In genomic region chr15:92884813-92885461, GRCh38 we compare ENCODE assay signal across 8 cellular contexts. TPM values are rescaled to one million over a fixed set of nuclear protein-coding genes. Genes with fewer than 3 reads are reported as not detected.
DNase-seq lines count a peak whose midpoint lies in the region; ATAC-seq and TF ChIP-seq lines count a peak whose summit lies in the region.

No MANE protein-coding gene starts in this region.

- WGBS in esophagus squamous epithelium, 2 donors = 0% methylated on average over 3 of the region's 3 CpGs
- WGBS in psoas muscle, 3 donors = 3 to 6% (median 4%) methylated on average over 3 of the region's 3 CpGs

- intact Hi-C loops in esophagus squamous epithelium (cut with DNase I) (loop anchor here (5.0 kb wide), 1 partner anchor 73 kb away; no protein-coding TSS in a partner anchor), psoas muscle (cut with DNase I) (loop anchor here in 1 of 2 donors (5.0 kb wide), 1 partner anchor 73 kb away; no protein-coding TSS in a partner anchor)

- H3K36me3 ChIP-seq in esophagus squamous epithelium (peaks cover 0 to 38% (median 9%) of the 10 kb centered on the region in 3 donors), psoas muscle (ENCODE audit: insufficient read depth in 1 of 2, low read depth in 1 of 2) (peaks cover 0 to 56% of the 10 kb centered on the region in 2 donors)

- peaks cover 17 to 67% (median 30%) of the 10 kb centered on the region in 3 donors for H3K4me1 ChIP-seq in esophagus squamous epithelium
- peaks cover 47% of the 10 kb centered on the region for H3K4me1 ChIP-seq in psoas muscle

- no peak for TF ChIP-seq CTCF in esophagus squamous epithelium (IDR thresholded peaks at IDR 0.05)
- no peak for TF ChIP-seq CTCF in psoas muscle (IDR thresholded peaks at IDR 0.05)

- ATAC-seq in psoas muscle (no peak), HG03460 (IDR thresholded peaks at IDR 0.05; ENCODE audit: unreplicated experiment) (no peak)

- in situ Hi-C loops in SK-MEL-5 (cut with HindIII; ENCODE audit: low pct_unique_long_range_greater_than_20kb, low sequenced_read_pairs) = no loop called here

- TF ChIP-seq POLR2A in esophagus squamous epithelium (IDR thresholded peaks at IDR 0.05) = peak in 1 of 4 donors; percentile 12

- no peaks in the 10 kb centered on the region for H3K9me3 ChIP-seq in esophagus squamous epithelium
- H3K9me3 ChIP-seq in psoas muscle = no peaks in the 10 kb centered on the region

- H3K4me3 ChIP-seq in esophagus squamous epithelium (peak overlapping the region; percentile 71 to 99 (median 86)), psoas muscle (peak overlapping the region; percentile 83)

- DNase-seq in NCI-H748 (lab: John Stamatoyannopoulos, UW; ENCODE audit: unreplicated experiment) (peak; percentile 9), NCI-H748 treated with DMSO at 0.1 percent for 48 hours (lab: John Stamatoyannopoulos, UW) (no peak), SK-MEL-5 (ENCODE audit: low read depth, low spot score) (peak; percentile 30), esophagus squamous epithelium (lab: John Stamatoyannopoulos, UW) (no peak), psoas muscle (no peak), UCSD-AML1 (lab: John Stamatoyannopoulos, UW; ENCODE audit: unreplicated experiment) (no peak), NCI-H2107 treated with DMSO at 0.1 percent for 48 hours (lab: John Stamatoyannopoulos, UW; ENCODE audit: unreplicated experiment) (no peak)

- H3K27ac ChIP-seq in esophagus squamous epithelium = peak overlapping the region; percentile 95 to 100 (median 100)
- peak overlapping the region; percentile 98 for H3K27ac ChIP-seq in psoas muscle

- H3K27me3 ChIP-seq in esophagus squamous epithelium (no peaks in the 10 kb centered on the region), psoas muscle (ENCODE audit: insufficient read depth in 3 of 3, low read length in 2 of 3) (no peaks in the 10 kb centered on the region)

RNA-seq across cellular contexts. Expression of gene CHD2, which starts 15.2 kb away (rescaled TPM):
- total RNA-seq in SK-MEL-5 (2014; rRNA removed; shearing (Covaris generic)) = 27.4 and 37.9 TPM in 2 replicates
- 19.8 and 21.3 TPM in 2 replicates for polyA plus RNA-seq in SK-MEL-5 (2015; cell fraction: cytosol; rRNA removed)
- polyA plus RNA-seq in SK-MEL-5 (2015; cell fraction: nucleus; rRNA removed) = 83.4 and 86.1 TPM in 2 replicates
- total RNA-seq in esophagus squamous epithelium = 100 to 1,000 TPM in 1 of 4 donors, 10 to 100 TPM in 3; 36.1 to 132 (median 74.8) TPM
- 10 to 100 TPM; 40.9 to 53.0 (median 49.4) TPM for total RNA-seq in psoas muscle
- polyA plus RNA-seq in psoas muscle = 10 to 100 TPM; 11.1 to 37.5 (median 12.9) TPM

Comparison
In these comparisons a context has a peak if more than half of its experiments do, and no peak if none do; other contexts are left out.
1. DNase-seq: peak in NCI-H748 (single experiment) and SK-MEL-5 (single experiment); none in NCI-H748 treated with DMSO at 0.1 percent for 48 hours (single experiment), esophagus squamous epithelium (single experiment), psoas muscle (0 of 2), UCSD-AML1 (single experiment) and NCI-H2107 treated with DMSO at 0.1 percent for 48 hours (single experiment).